ENCODE assay signal across 13 cellular contexts in genomic region chr19:1009043-1009975, GRCh38. TPM values are rescaled to one million over a fixed set of nuclear protein-coding genes. Genes with fewer than 3 reads are reported as not detected.
DNase-seq lines count a peak whose midpoint lies in the region; ATAC-seq and TF ChIP-seq lines count a peak whose summit lies in the region.
"Had no signal": no experiment of that assay in that cellular context is flagged by ENCODE, and none has a peak within 500 bp of the region (broad histone marks: within the 10 kb centered on the region; RNA-seq: fewer than 3 reads in every experiment).

No MANE protein-coding gene starts in this region.

- no peaks in the 10 kb centered on the region for H3K4me1 ChIP-seq in HCT116 (ENCODE audit: control insufficient read depth in 1 of 2, insufficient read depth in 2 of 2, low read length in 2 of 2)
- no peaks in the 10 kb centered on the region for H3K4me1 ChIP-seq in osteoblast (ENCODE audit: insufficient read depth, low read length)
- H3K4me1 ChIP-seq in MM.1S (ENCODE audit: low read length) = no peaks in the 10 kb centered on the region

- TF ChIP-seq CTCF in HCT116 (IDR thresholded peaks at IDR 0.05 in 2 of 3, conservative IDR thresholded peaks at IDR 0.05 in 1 of 3; ENCODE audit: borderline replicate concordance in 1 of 3, insufficient read depth in 1 of 3, low read depth in 2 of 3, low read length in 2 of 3) (no peak), osteoblast (IDR thresholded peaks at IDR 0.05; ENCODE audit: extremely low read depth, low read depth, low read length) (no peak), MM.1S (IDR thresholded peaks at IDR 0.05; ENCODE audit: low read length) (no peak)

- H3K36me3 ChIP-seq in HCT116 (ENCODE audit: control insufficient read depth in 1 of 2, insufficient read depth in 2 of 2, low read length in 2 of 2) = peaks cover 0 to 4% of the 10 kb centered on the region in 2 experiments; a peak in 2 of 4 replicates
- peaks cover 21% of the 10 kb centered on the region for H3K36me3 ChIP-seq in osteoblast (ENCODE audit: insufficient read depth, low read length)
- peaks cover 19% of the 10 kb centered on the region for H3K36me3 ChIP-seq in MM.1S (replicated peaks; ENCODE audit: insufficient read depth, low read length)

- intact Hi-C loops in HCT116 (cut with micrococcal nuclease) = no loop called here

- H3F3A ChIP-seq in MM.1S (ENCODE audit: insufficient read depth, low read length) = no peaks in the 10 kb centered on the region

- TF ChIP-seq POLR2A in HCT116 (IDR thresholded peaks at IDR 0.05; ENCODE audit: borderline replicate concordance, extremely low read depth, insufficient read depth, insufficient read length) = no peak

- no peak overlapping the region for H3K27ac ChIP-seq in HCT116 (ENCODE audit: low read depth, low read length)
- H3K27ac ChIP-seq in osteoblast (ENCODE audit: low read depth, low read length) = no peak overlapping the region
- H3K27ac ChIP-seq in MM.1S (ENCODE audit: low read length) = no peak overlapping the region

- no peak overlapping the region for H2AFZ ChIP-seq in HCT116 (ENCODE audit: low read depth, low read length, poor library complexity, severe bottlenecking)
- H2AFZ ChIP-seq in osteoblast (ENCODE audit: low read length) = no peak overlapping the region
- no peak overlapping the region for H2AFZ ChIP-seq in MM.1S (ENCODE audit: low read length)

- no peaks in the 10 kb centered on the region; the same call in 1 of the 2 replicates for H4K20me1 ChIP-seq in HCT116 (ENCODE audit: insufficient read depth)
- peaks cover 16% of the 10 kb centered on the region for H4K20me1 ChIP-seq in osteoblast (ENCODE audit: insufficient read depth, low read length)
- H4K20me1 ChIP-seq in MM.1S (ENCODE audit: insufficient read depth, low read length) = no peaks in the 10 kb centered on the region

- H3K4me3 ChIP-seq in HCT116 (replicated peaks in 1 of 2; ENCODE audit: low read depth in 1 of 2, low read length in 2 of 2) (no peak overlapping the region), osteoblast (ENCODE audit: insufficient read depth, low read length) (no peak overlapping the region), MM.1S (ENCODE audit: low read length) (no peak overlapping the region)

- H3K79me2 ChIP-seq in HCT116 (ENCODE audit: insufficient read depth, low read length) = peaks cover 14% of the 10 kb centered on the region
- peaks cover 15% of the 10 kb centered on the region for H3K79me2 ChIP-seq in osteoblast (ENCODE audit: insufficient read depth, low read length)
- peaks cover 24% of the 10 kb centered on the region for H3K79me2 ChIP-seq in MM.1S (ENCODE audit: low read length)

- H3K9ac ChIP-seq in HCT116 (ENCODE audit: low read length) (no peak overlapping the region), MM.1S (ENCODE audit: low read length) (no peak overlapping the region)

- H3K4me2 ChIP-seq in HCT116 (ENCODE audit: low read length) (no peak overlapping the region), osteoblast (ENCODE audit: insufficient read depth, low read length) (no peak overlapping the region), MM.1S (ENCODE audit: low read depth, low read length) (no peak overlapping the region)

- CTCF ChIA-PET in HCT116 (lab: Charles Lee) = no interaction called here

- H3K9me2 ChIP-seq in HCT116 (ENCODE audit: insufficient read depth) (no peaks in the 10 kb centered on the region), MM.1S (replicated peaks; ENCODE audit: insufficient read depth, low read length) (no peaks in the 10 kb centered on the region)

- TSS peak; percentile 83 for BruUV-seq in HCT116 (replicated peaks; lab: Mats Ljungman, UMichigan)

- H3K9me3 ChIP-seq in HCT116 (ENCODE audit: control insufficient read depth in 1 of 2, insufficient read depth in 1 of 2, low read depth in 1 of 2, low read length in 2 of 2) (no peaks in the 10 kb centered on the region), osteoblast (ENCODE audit: low read depth, low read length) (no peaks in the 10 kb centered on the region), MM.1S (replicated peaks; ENCODE audit: insufficient read depth, low read length) (no peaks in the 10 kb centered on the region)

- RAD21 ChIA-PET in HCT116 (lab: Charles Lee; ENCODE audit: low non-redundant PET in 1 of 2, low total read pairs in 2 of 2, uncharacterized antibody in 2 of 2, unreplicated experiment in 2 of 2) = no interaction called here

- POLR2A ChIA-PET in HCT116 (lab: Charles Lee) = no interaction called here

- ATAC-seq in HCT116 = 0 out of 2 replicates have a peak, but pooled peaks have one; percentile 21
- ATAC-seq: activated CD8-positive, alpha-beta memory T cell treated with anti-CD3 and anti-CD28 coated beads, Interleukin-2, amount 10 ng/mL, durations not matched to agents 7 days and 5 days had no signal

- no peaks in the 10 kb centered on the region for H3K27me3 ChIP-seq in HCT116 (ENCODE audit: insufficient read depth, low read length)
- H3K27me3 ChIP-seq in osteoblast (ENCODE audit: insufficient read depth, low read length) = no peaks in the 10 kb centered on the region
- H3K27me3 ChIP-seq in MM.1S (replicated peaks; ENCODE audit: insufficient read depth, low read length) = no peaks in the 10 kb centered on the region

- no peak for TF ChIP-seq RAD21 in HCT116 (IDR thresholded peaks at IDR 0.05; ENCODE audit: low read depth)

- DNase-seq in HCT116 (ENCODE audit: low read depth, low spot score) (no peak), fibroblast of gingiva (ENCODE audit: low read depth) (peak; percentile 92), osteoblast (ENCODE audit: insufficient read length, low spot score, missing footprints) (peak; percentile 99), SW 1271 (lab: John Stamatoyannopoulos, UW) (no peak), MM.1S (no peak), NCI-H524 treated with DMSO at 0.1 percent for 48 hours (lab: John Stamatoyannopoulos, UW) (no peak)
- DNase-seq: activated CD8-positive, alpha-beta memory T cell treated with anti-CD3 and anti-CD28 coated beads, Interleukin-2, amount 10 ng/mL, durations not matched to agents 7 days and 5 days; activated naive CD4-positive, alpha-beta T cell treated with anti-CD3 and anti-CD28 coated beads, Interleukin-2, amount 50 U/mL, for 16 hours; C1 segment of cervical spinal cord; erythroblast; NCI-H1417 treated with DMSO at 0.1 percent for 48 hours; NCI-H510A treated with DMSO at 0.1 percent for 48 hours; RPMI8226 had no signal

TF ChIP-seq in HCT116, 20 proteins besides CTCF, POLR2A, EP300 and RAD21 (continues in another document):
- TF ChIP-seq ZNF274 (IDR thresholded peaks at IDR 0.05; ENCODE audit: low read depth, low read length) (no peak), ZBTB33 (IDR thresholded peaks at IDR 0.05; ENCODE audit: extremely low read depth, insufficient replicate concordance, low read length) (no peak), CEBPB (IDR thresholded peaks at IDR 0.05; ENCODE audit: low read depth) (no peak), EGR1 (IDR thresholded peaks at IDR 0.05; ENCODE audit: low read depth) (no peak), JUND (IDR thresholded peaks at IDR 0.05) (no peak), FOSL1 (IDR thresholded peaks at IDR 0.05; ENCODE audit: low read depth) (no peak), ZFX (IDR thresholded peaks at IDR 0.05) (no peak), ELF1 (IDR thresholded peaks at IDR 0.05; ENCODE audit: borderline replicate concordance, low read depth) (no peak), POLR2AphosphoS5 (IDR thresholded peaks at IDR 0.05; ENCODE audit: low read depth, low read length) (no peak), EZH2phosphoT487 (IDR thresholded peaks at IDR 0.05; ENCODE audit: borderline replicate concordance) (no peak), SP1 (IDR thresholded peaks at IDR 0.05; ENCODE audit: low read depth) (no peak), TCF7L2 (IDR thresholded peaks at IDR 0.05; ENCODE audit: borderline replicate concordance, extremely low read depth, insufficient read depth, insufficient read length) (no peak), CBX3 (IDR thresholded peaks at IDR 0.05; ENCODE audit: low read depth) (no peak), SIN3A (IDR thresholded peaks at IDR 0.05; ENCODE audit: low read depth) (no peak), EZH2 (IDR thresholded peaks at IDR 0.05) (no peak), MAX (IDR thresholded peaks at IDR 0.05) (no peak)

RNA-seq across cellular contexts. Expression of gene GRIN3B, which starts 9.1 kb away (rescaled TPM):
- total RNA-seq in HCT116 (2021; ENCODE audit: unreplicated experiment) (0.69 TPM), osteoblast (not detected in 2 replicates)
- polyA plus RNA-seq in HCT116 (2012) = 0.64 and 0.65 TPM in 2 replicates
- total RNA-seq: activated CD8-positive, alpha-beta memory T cell treated with anti-CD3 and anti-CD28 coated beads, Interleukin-2, amount 10 ng/mL, durations not matched to agents 7 days and 5 days had no signal

RNA-seq across cellular contexts. Expression of gene TMEM259, which starts 11.6 kb away (rescaled TPM):
- total RNA-seq in HCT116 (2021; ENCODE audit: unreplicated experiment) (202 TPM), osteoblast (74.0 and 84.0 TPM in 2 replicates)
- polyA plus RNA-seq in HCT116 (2012) = 168 and 187 TPM in 2 replicates

RNA-seq across cellular contexts. Expression of gene RNU6-2, which starts 12.0 kb away (rescaled TPM):
- total RNA-seq in HCT116 (2021; ENCODE audit: unreplicated experiment) = not detected
- polyA plus RNA-seq in HCT116 (2012) = not detected in 2 replicates
- total RNA-seq in osteoblast = not detected in 2 replicates
- total RNA-seq: activated CD8-positive, alpha-beta memory T cell treated with anti-CD3 and anti-CD28 coated beads, Interleukin-2, amount 10 ng/mL, durations not matched to agents 7 days and 5 days had no signal

RNA-seq across cellular contexts. Expression of gene CNN2, which starts 17.1 kb away (rescaled TPM):
- total RNA-seq in HCT116 (2021; ENCODE audit: unreplicated experiment) = 212 TPM
- polyA plus RNA-seq in HCT116 (2012) = 140 and 171 TPM in 2 replicates
- total RNA-seq in osteoblast = 537 and 594 TPM in 2 replicates

RNA-seq across cellular contexts. Expression of gene WDR18, which starts 25.2 kb away (rescaled TPM):
- 124 TPM for total RNA-seq in HCT116 (2021; ENCODE audit: unreplicated experiment)
- polyA plus RNA-seq in HCT116 (2012) = 104 and 106 TPM in 2 replicates
- 45.6 and 46.6 TPM in 2 replicates for total RNA-seq in osteoblast

Comparison
In these comparisons a context has a peak if more than half of its experiments do, and no peak if none do; other contexts are left out.
1. DNase-seq: peak in fibroblast of gingiva (single experiment) and osteoblast (single experiment); none in HCT116 (single experiment), SW 1271 (0 of 2), MM.1S (single experiment) and NCI-H524 treated with DMSO at 0.1 percent for 48 hours (single experiment).